23 cellular contexts compared by ENCODE assay signal in the genomic region with DNA sequence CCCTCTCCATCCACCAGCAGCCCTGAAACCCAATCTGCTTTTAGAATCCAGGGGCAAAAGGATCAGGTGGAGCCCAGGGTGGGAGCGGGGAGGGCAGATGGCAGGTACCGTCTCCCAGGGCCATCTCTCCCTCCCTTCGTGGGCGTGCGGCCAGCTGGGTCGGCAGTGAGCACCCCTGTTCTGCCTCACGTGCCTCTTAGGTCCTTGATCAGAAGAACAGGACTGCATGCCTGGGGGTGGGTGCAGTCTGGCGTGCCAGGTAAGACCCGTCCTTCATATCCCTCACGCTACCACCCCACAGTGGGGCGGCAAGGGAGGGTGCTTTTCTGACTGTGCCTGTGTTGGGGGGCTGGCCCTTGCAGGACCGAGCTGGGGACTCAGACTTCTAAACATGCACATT. TPM values are rescaled to one million over a fixed set of nuclear protein-coding genes. Genes with fewer than 3 reads are reported as not detected.
DNase-seq lines count a peak whose midpoint lies in the region; ATAC-seq, FAIRE-seq and TF ChIP-seq lines count a peak whose summit lies in the region.
"Had no signal": no experiment of that assay in that cellular context is flagged by ENCODE, and none has a peak within 500 bp of the region (broad histone marks: within the 10 kb centered on the region; RNA-seq: fewer than 3 reads in every experiment).

No MANE protein-coding gene starts in this region.

- no peak overlapping the region for H3K4ac ChIP-seq in H1 (replicated peaks; ENCODE audit: insufficient read length, low read depth, low read length)

- DNase-seq in NCI-H748 (lab: John Stamatoyannopoulos, UW; ENCODE audit: unreplicated experiment), result peak; percentile 36
- no peak for DNase-seq in NCI-H748 treated with DMSO at 0.1 percent for 48 hours (lab: John Stamatoyannopoulos, UW)
- DNase-seq in NCI-H69 (lab: John Stamatoyannopoulos, UW), result peak; percentile 62
- DNase-seq in H1 (ENCODE audit: low read depth in 1 of 2, low spot score in 2 of 2), result no peak
- no peak for DNase-seq in activated effector memory CD4-positive, alpha-beta T cell treated with anti-CD3 and anti-CD28 coated beads, Interleukin-2, amount 50 U/mL, for 16 hours
- DNase-seq in right atrium auricular region (ENCODE audit: low spot score), result no peak
- DNase-seq: activated naive CD4-positive, alpha-beta T cell; activated T-cell treated with anti-CD3 and anti-CD28 coated beads, Interleukin-2, amount 50 U/mL, for 1 hour; GM23248; head of caudate nucleus; mesenchymal stem cell; naive B cell; NCI-H187 treated with DMSO at 0.1 percent for 48 hours; NCI-H510A had no signal

- no peak for TF ChIP-seq POLR2A in H1 (IDR thresholded peaks at IDR 0.05; ENCODE audit: control extremely low read depth in 1 of 2, low read depth in 2 of 2, low read length in 2 of 2)
- no peak for TF ChIP-seq POLR2A in GM18505 (IDR thresholded peaks at IDR 0.05; ENCODE audit: borderline replicate concordance, extremely low read depth, insufficient read depth, insufficient read length)

- no peak overlapping the region for H4K5ac ChIP-seq in H1 (ENCODE audit: insufficient read length, low read depth, low read length)

- peak overlapping the region; percentile 50 to 83; a peak in 3 of 4 replicates for H3K4me2 ChIP-seq in H1 (ENCODE audit: insufficient read depth in 1 of 2, low read depth in 2 of 2, low read length in 2 of 2)
- H3K4me2 ChIP-seq: BLaER1 treated with 17β-estradiol and CSF1 and Interleukin-3, amounts not matched to agents 10 nM and 100 nM had no signal

- no peak for TF ChIP-seq CTCF in H1 (IDR thresholded peaks at IDR 0.05; ENCODE audit: control extremely low read depth in 1 of 3, insufficient read depth in 1 of 3, low read depth in 1 of 3, low read length in 3 of 3)
- no peak for TF ChIP-seq CTCF in right atrium auricular region (IDR thresholded peaks at IDR 0.05)

- peak overlapping the region; percentile 76 for H4K91ac ChIP-seq in H1 (replicated peaks; ENCODE audit: insufficient read length, low read length)

- H3K4me3 ChIP-seq in H1 (ENCODE audit: extremely low read depth in 1 of 4, insufficient read depth in 2 of 4, low read depth in 3 of 4, low read length in 4 of 4) (no peak overlapping the region), stomach smooth muscle (ENCODE audit: low read length in 2 of 2) (peak overlapping the region; percentile 72 to 78), right atrium auricular region (no peak overlapping the region)
- H3K4me3 ChIP-seq: BLaER1 treated with 17β-estradiol and CSF1 and Interleukin-3, amounts not matched to agents 10 nM and 100 nM; GM23248 had no signal

- H3K79me1 ChIP-seq in H1 (ENCODE audit: low read depth, low read length), result no peaks in the 10 kb centered on the region

- no peak overlapping the region; the same call in 1 of the 2 replicates for H2AK5ac ChIP-seq in H1 (ENCODE audit: low read depth, low read length)

- H2BK5ac ChIP-seq in H1 (ENCODE audit: low read depth, low read length), result no peak overlapping the region; the same call in 1 of the 2 replicates

- no peak for ATAC-seq in GM18505 (IDR thresholded peaks at IDR 0.05; ENCODE audit: unreplicated experiment)
- ATAC-seq: Right ventricle myocardium inferior had no signal

- no peaks in the 10 kb centered on the region for H3K79me2 ChIP-seq in H1 (ENCODE audit: control insufficient read depth in 1 of 2, insufficient read depth in 2 of 2, low read length in 2 of 2)

- H3K9ac ChIP-seq in H1 (replicated peaks in 1 of 4; ENCODE audit: extremely low read depth in 1 of 4, low read depth in 3 of 4, low read length in 3 of 4) (no peak overlapping the region), stomach smooth muscle (ENCODE audit: low read length in 2 of 2) (peak overlapping the region; percentile 51 to 61)
- H3K9ac ChIP-seq: BLaER1 treated with 17β-estradiol and CSF1 and Interleukin-3, amounts not matched to agents 10 nM and 100 nM; GM23248 had no signal

- H2BK20ac ChIP-seq in H1 (ENCODE audit: low read length), result peak overlapping the region; percentile 61; the same call in 1 of the 2 replicates

- no peak for TF ChIP-seq RAD21 in H1 (IDR thresholded peaks at IDR 0.05 in 1 of 2, conservative IDR thresholded peaks at IDR 0.05 in 1 of 2; ENCODE audit: low read depth in 2 of 2, low read length in 2 of 2)

- 61% methylated on average over 12 of the region's 12 CpGs; no CpG with 5 or more reads in 1 of the 2 experiments for WGBS in H1 (ENCODE audit: extremely low coverage in 1 of 2, insufficient coverage in 1 of 2, insufficient read length in 1 of 2, insufficient replicate concordance in 2 of 2, low coverage in 1 of 2, low lambda C conversion rate in 2 of 2, missing lambda C conversion rate in 1 of 2), 2 experiments

- H2BK15ac ChIP-seq in H1 (ENCODE audit: low read length), result 0 out of 2 replicates have a peak overlapping the region, but pooled peaks have one; percentile 61

- no peak overlapping the region; the same call in 1 of the 2 replicates for H3K18ac ChIP-seq in H1 (ENCODE audit: extremely low read depth, low read length)

- CTCF ChIA-PET in H1 (lab: Charles Lee; ENCODE audit: partially characterized antibody), result no interaction called here

- H3K27ac ChIP-seq in H1 (ENCODE audit: low read depth, low read length) (no peak overlapping the region), stomach smooth muscle (ENCODE audit: low read length) (peak overlapping the region; percentile 67), right atrium auricular region (no peak overlapping the region)
- H3K27ac ChIP-seq: BLaER1 treated with 17β-estradiol and CSF1 and Interleukin-3, amounts not matched to agents 10 nM and 100 nM; GM23248 had no signal

- H3K14ac ChIP-seq in H1 (ENCODE audit: insufficient read length), result no peak overlapping the region

- no peaks in the 10 kb centered on the region for H4K20me1 ChIP-seq in H1 (replicated peaks in 1 of 2; ENCODE audit: control insufficient read depth in 1 of 2, insufficient read depth in 2 of 2, low read length in 2 of 2)

- H4K8ac ChIP-seq in H1 (ENCODE audit: extremely low read depth, insufficient read depth, low read length), result no peak overlapping the region

- no peak for TF ChIP-seq EP300 in H1 (IDR thresholded peaks at IDR 0.05; ENCODE audit: borderline replicate concordance in 1 of 2, low read depth in 2 of 2, low read length in 2 of 2)

- H2BK120ac ChIP-seq in H1 (replicated peaks; ENCODE audit: low read depth, low read length), result no peak overlapping the region

- no peak for FAIRE-seq in H1 (lab: Jason Lieb, UNC)
- FAIRE-seq: bronchial epithelial cell, endothelial cell of umbilical vein, urothelium cell line had no signal

- H2AFZ ChIP-seq in H1 (ENCODE audit: low read length), result no peak overlapping the region
- H2AFZ ChIP-seq: GM23248 had no signal

- H3K4me1 ChIP-seq in H1 (replicated peaks in 1 of 4; ENCODE audit: control insufficient read depth in 3 of 4, insufficient read depth in 4 of 4, low read length in 3 of 4) (peaks cover 4 to 33% (median 18%) of the 10 kb centered on the region in 4 experiments), stomach smooth muscle (ENCODE audit: control insufficient read depth, insufficient read depth, low read length) (peaks cover 38% of the 10 kb centered on the region), right atrium auricular region (peaks cover 0 to 16% of the 10 kb centered on the region in 2 donors)

- H3K27me3 ChIP-seq in H1 (replicated peaks in 1 of 4; ENCODE audit: control insufficient read depth in 3 of 4, extremely low read depth in 1 of 4, insufficient read depth in 3 of 4, low read length in 3 of 4) (peaks cover 0 to 5% (median 3%) of the 10 kb centered on the region in 4 experiments; a peak in 3 of 7 replicates), stomach smooth muscle (ENCODE audit: control insufficient read depth in 1 of 2, insufficient read depth in 2 of 2, low read length in 2 of 2) (peaks cover 0 to 3% of the 10 kb centered on the region in 2 donors), right atrium auricular region (peaks cover 0 to 3% of the 10 kb centered on the region in 2 donors)

- H3K56ac ChIP-seq in H1 (replicated peaks; ENCODE audit: insufficient read length, low read depth, low read length), result no peak overlapping the region

- peaks cover 7% of the 10 kb centered on the region; the same call in 1 of the 2 replicates for H3K23me2 ChIP-seq in H1 (ENCODE audit: low read depth, low read length)

- no peaks in the 10 kb centered on the region for H3K9me3 ChIP-seq in H1 (ENCODE audit: insufficient read depth in 2 of 2, low read depth in 1 of 2, low read length in 1 of 2)
- H3K9me3 ChIP-seq in stomach smooth muscle (ENCODE audit: control insufficient read depth in 2 of 2, low read length in 2 of 2), result no peaks in the 10 kb centered on the region
- H3K9me3 ChIP-seq in right atrium auricular region, result no peaks in the 10 kb centered on the region
- H3K9me3 ChIP-seq: BLaER1 treated with 17β-estradiol and CSF1 and Interleukin-3, amounts not matched to agents 10 nM and 100 nM had no signal

- POLR2A ChIA-PET in H1 (lab: Charles Lee; ENCODE audit: partially characterized antibody), result interaction anchor here (0.8 to 5.2 kb wide), 4 partner anchors 13 to 319 kb away, joined by 3 to 29 read pairs (median 6); partner anchors contain the start of gene KPTN

- no peak overlapping the region for H3K23ac ChIP-seq in H1 (ENCODE audit: insufficient read length)

- H2BK12ac ChIP-seq in H1 (ENCODE audit: low read depth, low read length), result peak overlapping the region; percentile 75; the same call in 1 of the 2 replicates

- 0 out of 8 replicates have a peak, but pooled peaks cover 0 to under 1% (median under 1%) of the 10 kb centered on the region in 4 experiments for H3K36me3 ChIP-seq in H1 (ENCODE audit: control insufficient read depth in 2 of 4, insufficient read depth in 4 of 4, low read length in 3 of 4)
- peaks cover 3 to 4% of the 10 kb centered on the region in 2 donors for H3K36me3 ChIP-seq in stomach smooth muscle (ENCODE audit: control insufficient read depth in 2 of 2, insufficient read depth in 2 of 2, low read length in 2 of 2)
- no peaks in the 10 kb centered on the region for H3K36me3 ChIP-seq in right atrium auricular region
- H3K36me3 ChIP-seq: BLaER1 treated with 17β-estradiol and CSF1 and Interleukin-3, amounts not matched to agents 10 nM and 100 nM had no signal

RNA-seq across cellular contexts. Expression of gene SLC8A2, which starts 2.0 kb away (rescaled TPM):
- 7.3 and 8.3 TPM in 2 replicates for total RNA-seq in H1 (2021; fragmentation: NEBNext Ultra II Directional; extraction: Animal tissue kit (Norgen Biotek cat#: 25700))
- polyA plus RNA-seq in H1 (2011; rRNA removed), result 12.4 and 15.7 TPM in 2 replicates
- polyA plus RNA-seq in H1 (2011; cell fraction: cytosol; rRNA removed), result 9.3 TPM
- 16.6 TPM for polyA plus RNA-seq in H1 (2011; cell fraction: nucleus; rRNA removed)
- polyA plus RNA-seq in H1 (2012, experiment 1 of 2), result 7.1 to 14.9 TPM (median 11.4 TPM) in 4 replicates
- 6.9 TPM for polyA plus RNA-seq in H1 (2012, experiment 2 of 2)
- 6.6 TPM for polyA plus RNA-seq in H1 (2013, experiment 1 of 2)
- polyA plus RNA-seq in H1 (2013, experiment 2 of 2), result 6.1 TPM
- 27.9 and 30.5 TPM in 2 replicates for polyA minus RNA-seq in H1 (2011; rRNA and poly(A)+ RNA removed)
- polyA minus RNA-seq in H1 (2011; cell fraction: cytosol; rRNA and poly(A)+ RNA removed), result 12.6 TPM
- 9.7 TPM for polyA minus RNA-seq in H1 (2011; cell fraction: nucleus; rRNA and poly(A)+ RNA removed)
- total RNA-seq in right atrium auricular region, result under 1 TPM; 0.28 to 0.37 TPM
- total RNA-seq: endothelial cell of umbilical vein, GM23248, MCF 10A had no signal
- polyA plus RNA-seq: endothelial cell of umbilical vein, GM23248, IgD-negative memory B cell had no signal

RNA-seq across cellular contexts. Expression of gene KPTN, which starts 14.3 kb away (rescaled TPM):
- 23.6 and 28.0 TPM in 2 replicates for total RNA-seq in H1 (2021; fragmentation: NEBNext Ultra II Directional; extraction: Animal tissue kit (Norgen Biotek cat#: 25700))
- polyA plus RNA-seq in H1 (2011; rRNA removed), result 31.3 and 45.2 TPM in 2 replicates
- 29.4 TPM for polyA plus RNA-seq in H1 (2011; cell fraction: cytosol; rRNA removed)
- polyA plus RNA-seq in H1 (2011; cell fraction: nucleus; rRNA removed), result 57.8 TPM
- 22.6 to 33.3 TPM (median 31.1 TPM) in 4 replicates for polyA plus RNA-seq in H1 (2012, experiment 1 of 2)
- polyA plus RNA-seq in H1 (2012, experiment 2 of 2), result 27.0 TPM
- polyA plus RNA-seq in H1 (2013, experiment 1 of 2), result 24.6 TPM
- polyA plus RNA-seq in H1 (2013, experiment 2 of 2), result 23.7 TPM
- 14.6 and 16.5 TPM in 2 replicates for polyA minus RNA-seq in H1 (2011; rRNA and poly(A)+ RNA removed)
- polyA minus RNA-seq in H1 (2011; cell fraction: cytosol; rRNA and poly(A)+ RNA removed), result 6.9 TPM
- polyA minus RNA-seq in H1 (2011; cell fraction: nucleus; rRNA and poly(A)+ RNA removed), result 9.3 TPM
- total RNA-seq in right atrium auricular region, result 1 to 10 TPM; 2.8 to 2.9 TPM

RNA-seq across cellular contexts. Expression of gene NAPA, which starts 45.1 kb away (rescaled TPM):
- total RNA-seq in H1 (2021; fragmentation: NEBNext Ultra II Directional; extraction: Animal tissue kit (Norgen Biotek cat#: 25700)), result 58.3 and 58.5 TPM in 2 replicates
- 78.2 and 101 TPM in 2 replicates for polyA plus RNA-seq in H1 (2011; rRNA removed)
- polyA plus RNA-seq in H1 (2011; cell fraction: cytosol; rRNA removed), result 70.6 TPM
- 77.1 TPM for polyA plus RNA-seq in H1 (2011; cell fraction: nucleus; rRNA removed)
- 53.3 to 67.3 TPM (median 65.3 TPM) in 4 replicates for polyA plus RNA-seq in H1 (2012, experiment 1 of 2)
- 95.9 TPM for polyA plus RNA-seq in H1 (2012, experiment 2 of 2)
- 52.3 TPM for polyA plus RNA-seq in H1 (2013, experiment 1 of 2)
- 52.2 TPM for polyA plus RNA-seq in H1 (2013, experiment 2 of 2)
- 106 and 112 TPM in 2 replicates for polyA minus RNA-seq in H1 (2011; rRNA and poly(A)+ RNA removed)
- 84.4 TPM for polyA minus RNA-seq in H1 (2011; cell fraction: cytosol; rRNA and poly(A)+ RNA removed)
- polyA minus RNA-seq in H1 (2011; cell fraction: nucleus; rRNA and poly(A)+ RNA removed), result 38.2 TPM
- 100 to 1,000 TPM; 127 to 213 TPM for total RNA-seq in right atrium auricular region

RNA-seq across cellular contexts. Expression of gene MEIS3, which starts 50.4 kb away (rescaled TPM):
- 27.4 and 28.2 TPM in 2 replicates for total RNA-seq in H1 (2021; fragmentation: NEBNext Ultra II Directional; extraction: Animal tissue kit (Norgen Biotek cat#: 25700))
- 24.5 and 34.0 TPM in 2 replicates for polyA plus RNA-seq in H1 (2011; rRNA removed)
- 25.2 TPM for polyA plus RNA-seq in H1 (2011; cell fraction: cytosol; rRNA removed)
- polyA plus RNA-seq in H1 (2011; cell fraction: nucleus; rRNA removed), result 40.6 TPM
- polyA plus RNA-seq in H1 (2012, experiment 1 of 2), result 21.5 to 39.7 TPM (median 35.7 TPM) in 4 replicates
- 30.6 TPM for polyA plus RNA-seq in H1 (2012, experiment 2 of 2)
- 36.7 TPM for polyA plus RNA-seq in H1 (2013, experiment 1 of 2)
- polyA plus RNA-seq in H1 (2013, experiment 2 of 2), result 36.5 TPM
- 11.1 TPM in 2 replicates for polyA minus RNA-seq in H1 (2011; rRNA and poly(A)+ RNA removed)
- polyA minus RNA-seq in H1 (2011; cell fraction: cytosol; rRNA and poly(A)+ RNA removed), result 12.3 TPM
- polyA minus RNA-seq in H1 (2011; cell fraction: nucleus; rRNA and poly(A)+ RNA removed), result 11.0 TPM
- 1 to 10 TPM; 6.3 to 9.2 TPM for total RNA-seq in right atrium auricular region
- polyA plus RNA-seq: endothelial cell of umbilical vein, IgD-negative memory B cell had no signal

Comparison
In these comparisons a context has a peak if more than half of its experiments do, and no peak if none do; other contexts are left out.
1. DNase-seq: peak in NCI-H748 (single experiment) and NCI-H69 (single experiment); none in NCI-H748 treated with DMSO at 0.1 percent for 48 hours (single experiment), H1 (0 of 2), activated effector memory CD4-positive, alpha-beta T cell treated with anti-CD3 and anti-CD28 coated beads, Interleukin-2, amount 50 U/mL, for 16 hours (single experiment) and right atrium auricular region (single experiment).
2. H3K4me3 ChIP-seq: peak in stomach smooth muscle (2 of 2); none in H1 (0 of 4) and right atrium auricular region (0 of 2).
3. H3K9ac ChIP-seq: peak in stomach smooth muscle (2 of 2); none in H1 (0 of 4).